Comparison of ENCODE assay signal across 25 cellular contexts in the genomic region with DNA sequence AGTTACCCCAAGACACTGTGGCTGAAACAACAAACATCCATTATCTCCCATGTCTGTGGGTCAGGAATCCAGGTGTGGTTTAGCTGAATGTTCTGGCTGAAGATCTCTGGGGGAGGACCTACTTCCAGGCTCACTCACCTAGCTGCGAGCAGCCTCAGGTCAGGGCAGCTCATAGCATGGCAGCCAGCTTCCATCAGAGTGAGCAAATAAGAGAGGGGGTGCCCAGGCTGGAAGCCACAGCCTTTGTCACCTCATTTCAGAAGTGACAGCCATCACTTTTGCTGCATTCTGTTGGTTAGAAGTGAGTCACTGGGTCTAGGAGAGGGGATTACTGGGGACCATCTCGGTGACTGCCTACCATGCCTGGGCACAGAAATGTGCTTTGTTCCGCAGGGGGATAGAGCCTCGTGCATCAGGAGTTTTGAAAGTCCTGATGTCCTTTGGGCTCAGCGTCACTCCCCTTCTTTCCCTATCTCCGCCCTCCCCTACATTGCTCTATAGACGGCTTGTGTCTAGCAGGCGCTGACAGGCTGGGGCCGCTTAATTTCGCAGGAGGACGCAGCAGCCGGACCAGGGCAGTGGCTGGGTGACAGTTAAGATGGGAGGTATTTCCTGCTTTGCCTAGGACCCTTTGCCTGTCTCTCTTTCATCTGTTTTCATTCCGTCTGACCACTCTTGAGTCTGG. TPM values are rescaled to one million over a fixed set of nuclear protein-coding genes. Genes with fewer than 3 reads are reported as not detected.
"Had no signal": no experiment of that assay in that cellular context is flagged by ENCODE, and none has a peak within 500 bp of the region (broad histone marks: within the 10 kb centered on the region; RNA-seq: fewer than 3 reads in every experiment).

No MANE protein-coding gene starts in this region.

- H3K27ac Mint-ChIP-seq: activated naive CD4-positive, alpha-beta T cell treated with anti-CD3 and anti-CD28 coated beads, Interleukin-2, amount 50 U/mL, for 24 hours; naive thymus-derived CD8-positive, alpha-beta T cell had no signal

- H3K4me1 Mint-ChIP-seq: activated naive CD4-positive, alpha-beta T cell treated with anti-CD3 and anti-CD28 coated beads, Interleukin-2, amount 50 U/mL, for 24 hours; central memory CD8-positive, alpha-beta T cell; naive thymus-derived CD8-positive, alpha-beta T cell had no signal

- DNase-seq: activated CD4-positive, alpha-beta T cell treated with anti-CD3 and anti-CD28 coated beads for 48 hours; activated CD8-positive, alpha-beta memory T cell treated with anti-CD3 and anti-CD28 coated beads for 24 hours; activated T-cell treated with anti-CD3 and anti-CD28 coated beads for 4 hours; amygdala; body of pancreas; cortex of kidney; effector CD8-positive, alpha-beta T cell; heart left ventricle; left colon; mucosa of descending colon; naive thymus-derived CD8-positive, alpha-beta T cell; occipital lobe; small intestine; stimulated activated CD4-positive, alpha-beta T cell treated with anti-CD3 and anti-CD28 coated beads, Interleukin-4, amount 100 ng/mL, for 24 hours; stimulated activated naive CD4-positive, alpha-beta T cell treated with Interleukin-2 at 50 U/mL for 16 hours; T-helper 2 cell; trophoblast cell had no signal

- H3K27ac ChIP-seq: body of pancreas, heart left ventricle, right atrium auricular region, suprapubic skin had no signal

- H3K36me3 ChIP-seq: heart left ventricle, right atrium auricular region, suprapubic skin had no signal

- H3K27me3 ChIP-seq: body of pancreas, right atrium auricular region had no signal

- H3K9me3 Mint-ChIP-seq: activated naive CD4-positive, alpha-beta T cell treated with anti-CD3 and anti-CD28 coated beads, Interleukin-2, amount 50 U/mL, for 24 hours; central memory CD8-positive, alpha-beta T cell; naive thymus-derived CD8-positive, alpha-beta T cell had no signal

- ATAC-seq: body of pancreas; heart left ventricle; left colon; mucosa of descending colon; naive thymus-derived CD8-positive, alpha-beta T cell had no signal

- H3K36me3 Mint-ChIP-seq: activated naive CD4-positive, alpha-beta T cell treated with anti-CD3 and anti-CD28 coated beads, Interleukin-2, amount 50 U/mL, for 24 hours; naive thymus-derived CD8-positive, alpha-beta T cell had no signal

- H3K4me3 Mint-ChIP-seq: activated naive CD4-positive, alpha-beta T cell treated with anti-CD3 and anti-CD28 coated beads, Interleukin-2, amount 50 U/mL, for 24 hours; central memory CD8-positive, alpha-beta T cell; naive thymus-derived CD8-positive, alpha-beta T cell had no signal

- H3K4me3 ChIP-seq: body of pancreas, heart left ventricle, mucosa of descending colon, right atrium auricular region, suprapubic skin had no signal

- H3K4me1 ChIP-seq: body of pancreas, heart left ventricle, right atrium auricular region had no signal

- H3K9me3 ChIP-seq: body of pancreas, heart left ventricle, mucosa of descending colon, right atrium auricular region, suprapubic skin had no signal

RNA-seq across cellular contexts. Expression of a gene that starts 25.4 kb away (rescaled TPM):
- total RNA-seq: body of pancreas; fibroblast of lung; frontal cortex; left colon; lung microvascular endothelial cell; mucosa of descending colon; naive thymus-derived CD8-positive, alpha-beta T cell; occipital lobe; posterior vena cava; right atrium auricular region had no signal
- polyA plus RNA-seq: fibroblast of lung, heart left ventricle, small intestine had no signal
